ENCODE assay signal across 9 cellular contexts in genomic region chr9:130845901-130846381, GRCh38. TPM values are rescaled to one million over a fixed set of nuclear protein-coding genes. Genes with fewer than 3 reads are reported as not detected.
A peak's percentile ranks its signal among the peaks of the same experiment; 100 is the strongest.
DNase-seq lines count a peak whose midpoint lies in the region; ATAC-seq and TF ChIP-seq lines count a peak whose summit lies in the region.
"Had no signal": no experiment of that assay in that cellular context is flagged by ENCODE, and none has a peak within 500 bp of the region (broad histone marks: within the 10 kb centered on the region; RNA-seq: fewer than 3 reads in every experiment).

No MANE protein-coding gene starts in this region.

- H3K4me1 Mint-ChIP-seq in activated naive CD8-positive, alpha-beta T cell treated with anti-CD3 and anti-CD28 coated beads for 36 hours = peaks cover 22% of the 10 kb centered on the region
- peaks cover 26 to 34% (median 27%) of the 10 kb centered on the region in 4 donors for H3K4me1 Mint-ChIP-seq in naive thymus-derived CD8-positive, alpha-beta T cell

- WGBS in sigmoid colon, 2 donors = 36 to 57% methylated on average over 6 of the region's 6 CpGs

- H3K4me1 ChIP-seq in left ventricle myocardium inferior (peaks cover 96% of the 10 kb centered on the region), sigmoid colon (peaks cover 0 to 96% (median 93%) of the 10 kb centered on the region in 4 donors)

- H3K4me3 Mint-ChIP-seq in activated naive CD8-positive, alpha-beta T cell treated with anti-CD3 and anti-CD28 coated beads for 36 hours = no peak overlapping the region
- H3K4me3 Mint-ChIP-seq in naive thymus-derived CD8-positive, alpha-beta T cell = no peak overlapping the region

- no peaks in the 10 kb centered on the region for H3K27me3 Mint-ChIP-seq in activated naive CD8-positive, alpha-beta T cell treated with anti-CD3 and anti-CD28 coated beads for 36 hours
- H3K27me3 Mint-ChIP-seq in naive thymus-derived CD8-positive, alpha-beta T cell = no peaks in the 10 kb centered on the region

- peak overlapping the region; percentile 96 for H3K27ac ChIP-seq in left ventricle myocardium inferior (replicated peaks)
- peak overlapping the region; percentile 89 to 95 (median 93) for H3K27ac ChIP-seq in sigmoid colon

- DNase-seq in H4 (ENCODE audit: low spot score) (peak; percentile 77), astrocyte of the hippocampus (ENCODE audit: low read depth, low spot score) (peak; percentile 71), left ventricle myocardium inferior (no peak), sigmoid colon (peak; percentile 79), left colon (no peak)
- DNase-seq in activated naive CD8-positive, alpha-beta T cell treated with anti-CD3 and anti-CD28 coated beads for 36 hours = no peak
- no peak for DNase-seq in naive thymus-derived CD8-positive, alpha-beta T cell

- H3K27me3 ChIP-seq in left ventricle myocardium inferior (ENCODE audit: low read depth) = no peaks in the 10 kb centered on the region
- no peaks in the 10 kb centered on the region for H3K27me3 ChIP-seq in sigmoid colon

- H3K9me3 ChIP-seq in left ventricle myocardium inferior (replicated peaks) (no peaks in the 10 kb centered on the region), sigmoid colon (no peaks in the 10 kb centered on the region)

- POLR2A ChIA-PET in naive thymus-derived CD8-positive, alpha-beta T cell (lab: Charles Lee) = no interaction called here

- no peak for TF ChIP-seq POLR2A in sigmoid colon (IDR thresholded peaks at IDR 0.05)

- no peak for ATAC-seq in left colon
- no peak for ATAC-seq in naive thymus-derived CD8-positive, alpha-beta T cell
- no peak for ATAC-seq in GM18870 (IDR thresholded peaks at IDR 0.05; ENCODE audit: unreplicated experiment)

- H3K9me3 Mint-ChIP-seq in activated naive CD8-positive, alpha-beta T cell treated with anti-CD3 and anti-CD28 coated beads for 36 hours = no peaks in the 10 kb centered on the region
- no peaks in the 10 kb centered on the region for H3K9me3 Mint-ChIP-seq in naive thymus-derived CD8-positive, alpha-beta T cell

- TF ChIP-seq CTCF in left ventricle myocardium inferior (IDR thresholded peaks at IDR 0.05; ENCODE audit: borderline replicate concordance) (no peak), sigmoid colon (IDR thresholded peaks at IDR 0.05) (no peak)

- no peak overlapping the region for H3K27ac Mint-ChIP-seq in activated naive CD8-positive, alpha-beta T cell treated with anti-CD3 and anti-CD28 coated beads for 36 hours
- peak overlapping the region in 1 of 10 donors; percentile 55 for H3K27ac Mint-ChIP-seq in naive thymus-derived CD8-positive, alpha-beta T cell

- H3K36me3 ChIP-seq in left ventricle myocardium inferior (no peaks in the 10 kb centered on the region), sigmoid colon (no peaks in the 10 kb centered on the region)

- peak in 1 of 4 donors; percentile 30 for TF ChIP-seq EP300 in sigmoid colon (IDR thresholded peaks at IDR 0.05)

- H3K36me3 Mint-ChIP-seq in activated naive CD8-positive, alpha-beta T cell treated with anti-CD3 and anti-CD28 coated beads for 36 hours = no peaks in the 10 kb centered on the region
- no peaks in the 10 kb centered on the region for H3K36me3 Mint-ChIP-seq in naive thymus-derived CD8-positive, alpha-beta T cell

- intact Hi-C loops in left ventricle myocardium inferior (cut with micrococcal nuclease) (no loop called here), sigmoid colon (cut with DNase I) (no loop called here), left colon (cut with DNase I, micrococcal nuclease) (no loop called here)

- H3K4me3 ChIP-seq in left ventricle myocardium inferior (peak overlapping the region; percentile 47), sigmoid colon (peak overlapping the region in 3 of 4 donors; percentile 12 to 28 (median 25))

RNA-seq across cellular contexts. Expression of gene ABL1, which starts 10.9 kb away (rescaled TPM):
- total RNA-seq in H4 (2014; rRNA removed; shearing (Covaris generic)) = 18.5 and 20.0 TPM in 2 replicates
- total RNA-seq in left ventricle myocardium inferior = 30.7 TPM
- 100 to 1,000 TPM in 2 of 4 donors, 10 to 100 TPM in 2; 69.6 to 127 (median 101) TPM for total RNA-seq in sigmoid colon
- polyA plus RNA-seq in sigmoid colon = 10 to 100 TPM; 24.5 to 50.0 (median 31.8) TPM
- 10 to 100 TPM; 37.9 to 38.5 TPM for total RNA-seq in activated naive CD8-positive, alpha-beta T cell treated with anti-CD3 and anti-CD28 coated beads for 36 hours
- 10 to 100 TPM; 79.0 to 93.9 TPM for total RNA-seq in left colon
- total RNA-seq in naive thymus-derived CD8-positive, alpha-beta T cell = 10 to 100 TPM; 34.3 to 38.9 TPM
- polyA plus RNA-seq in naive thymus-derived CD8-positive, alpha-beta T cell = 10 to 100 TPM in 2 of 3 donors, 1 to 10 TPM in 1; 6.4 to 16.8 (median 11.0) TPM

RNA-seq across cellular contexts. Expression of gene QRFP, which starts 50.7 kb away (rescaled TPM):
- not detected in 2 replicates for total RNA-seq in H4 (2014; rRNA removed; shearing (Covaris generic))
- total RNA-seq in left ventricle myocardium inferior (not detected), sigmoid colon (not detected), left colon (not detected)
- under 1 TPM in 1 of 3 donors, not detected in 2; 0.20 TPM for polyA plus RNA-seq in sigmoid colon
- total RNA-seq in activated naive CD8-positive, alpha-beta T cell treated with anti-CD3 and anti-CD28 coated beads for 36 hours = not detected
- total RNA-seq in naive thymus-derived CD8-positive, alpha-beta T cell = not detected
- not detected for polyA plus RNA-seq in naive thymus-derived CD8-positive, alpha-beta T cell
- polyA plus RNA-seq: neural cell had no signal

Comparison
In these comparisons a context has a peak if more than half of its experiments do, and no peak if none do; other contexts are left out.
1. DNase-seq: peak in H4 (single experiment), astrocyte of the hippocampus (single experiment) and sigmoid colon (single experiment); none in left ventricle myocardium inferior (single experiment), activated naive CD8-positive, alpha-beta T cell treated with anti-CD3 and anti-CD28 coated beads for 36 hours (single experiment), left colon (0 of 2) and naive thymus-derived CD8-positive, alpha-beta T cell (0 of 10).